ENCODE assay signal across 8 cellular contexts in the genomic region with DNA sequence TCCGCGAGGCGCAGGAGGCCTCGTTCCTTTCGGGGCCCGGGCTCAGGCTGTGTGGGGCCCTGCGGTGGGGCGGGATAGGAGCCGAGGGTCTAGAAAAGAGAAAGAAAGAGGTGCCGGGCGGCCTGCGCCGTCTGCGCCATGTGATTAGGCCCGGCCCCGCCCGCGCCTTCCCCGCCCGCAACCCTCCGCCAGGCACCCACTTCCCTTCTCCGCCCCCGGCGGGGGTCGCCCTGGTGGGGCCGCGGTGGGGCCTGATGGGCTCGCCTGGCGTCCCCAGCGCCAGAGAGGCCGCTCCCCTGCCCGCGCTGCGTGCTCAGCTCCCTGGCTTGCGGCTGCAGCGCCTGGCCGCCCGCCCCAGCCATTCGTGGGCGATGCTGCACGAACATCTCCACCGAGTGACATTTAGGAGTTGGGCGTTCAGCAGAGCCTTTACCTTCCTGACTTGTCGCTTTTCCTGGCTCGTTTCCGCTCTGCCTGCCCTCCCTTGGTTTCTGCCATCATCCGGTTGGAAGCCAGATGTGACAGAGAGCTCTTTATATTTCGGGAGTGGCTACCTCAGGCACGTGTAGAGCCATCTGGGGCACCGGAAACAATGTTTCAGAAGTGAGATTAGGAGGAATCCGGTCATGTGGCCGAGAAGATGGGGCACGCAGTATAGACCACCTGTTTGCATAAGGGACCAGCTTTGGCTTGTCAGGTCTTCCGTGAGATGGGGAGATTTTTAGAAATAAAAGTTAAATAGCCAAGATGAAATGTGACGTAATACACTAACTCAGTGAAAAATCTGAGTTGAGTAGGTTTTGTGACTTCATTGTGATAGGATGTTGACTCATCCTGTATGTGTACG. TPM values are rescaled to one million over a fixed set of nuclear protein-coding genes. Genes with fewer than 3 reads are reported as not detected.
DNase-seq lines count a peak whose midpoint lies in the region; ATAC-seq and TF ChIP-seq lines count a peak whose summit lies in the region.

No MANE protein-coding gene starts in this region.

- DNase-seq in DMS53 (lab: John Stamatoyannopoulos, UW) (peak; percentile 92), RKO (ENCODE audit: low spot score) (peak; percentile 95), fibroblast of pulmonary artery (ENCODE audit: low read depth) (peak; percentile 75)
- peak; percentile 88 for DNase-seq in Jurkat, Clone E6-1 (ENCODE audit: low read depth, low spot score)
- DNase-seq in activated T-helper 1 cell treated with anti-CD3 and anti-CD28 coated beads, Interleukin-2, amount 50 U/mL, for 16 hours (ENCODE audit: low read depth in 1 of 2, low spot score in 1 of 2): peak; percentile 35 to 49

- TF ChIP-seq CTCF in fibroblast of pulmonary artery (IDR thresholded peaks at IDR 0.05; ENCODE audit: low read length, missing control alignments) (no peak), neural cell (IDR thresholded peaks at IDR 0.05; ENCODE audit: poor library complexity, severe bottlenecking) (no peak)

- no peaks in the 10 kb centered on the region for H3K9me2 ChIP-seq in neural cell (ENCODE audit: insufficient read depth, low read length)

- H2AFZ ChIP-seq in neural cell (ENCODE audit: low read depth, low read length): peak overlapping the region; percentile 62

- H3K36me3 ChIP-seq in neural cell (ENCODE audit: insufficient read depth, low read length): no peaks in the 10 kb centered on the region
- H3K36me3 ChIP-seq in stomach smooth muscle (ENCODE audit: control insufficient read depth in 2 of 2, insufficient read depth in 2 of 2, low read length in 2 of 2): no peaks in the 10 kb centered on the region

- peak; percentile 54 for ATAC-seq in GM21619 (IDR thresholded peaks at IDR 0.05; ENCODE audit: unreplicated experiment)

- H3K27ac ChIP-seq in neural cell (ENCODE audit: low read length): peak overlapping the region; percentile 44
- H3K27ac ChIP-seq in stomach smooth muscle (ENCODE audit: low read length): peak overlapping the region; percentile 63

- no peaks in the 10 kb centered on the region for H3K9me3 ChIP-seq in neural cell (ENCODE audit: low read length)
- H3K9me3 ChIP-seq in stomach smooth muscle (ENCODE audit: control insufficient read depth in 2 of 2, low read length in 2 of 2): no peaks in the 10 kb centered on the region

- TF ChIP-seq EP300 in neural cell (conservative IDR thresholded peaks at IDR 0.05; ENCODE audit: poor library complexity, severe bottlenecking): no peak

- H3K4me3 ChIP-seq in Jurkat, Clone E6-1 (ENCODE audit: low read length): peak overlapping the region; percentile 77
- peak overlapping the region; percentile 94 for H3K4me3 ChIP-seq in fibroblast of pulmonary artery (replicated peaks; ENCODE audit: low read depth, low read length)
- H3K4me3 ChIP-seq in neural cell (ENCODE audit: low read length): peak overlapping the region; percentile 92
- H3K4me3 ChIP-seq in stomach smooth muscle (ENCODE audit: low read length in 2 of 2): peak overlapping the region; percentile 82 to 87

- H3K4me1 ChIP-seq in stomach smooth muscle (ENCODE audit: control insufficient read depth, insufficient read depth, low read length): no peaks in the 10 kb centered on the region

- H3F3A ChIP-seq in neural cell (ENCODE audit: insufficient read depth, low read length, poor library complexity, severe bottlenecking): no peaks in the 10 kb centered on the region

- peaks cover 45% of the 10 kb centered on the region for H3K79me2 ChIP-seq in neural cell (replicated peaks; ENCODE audit: insufficient read depth, low read length)

- H4K20me1 ChIP-seq in neural cell (ENCODE audit: insufficient read depth): no peaks in the 10 kb centered on the region

- H3K9ac ChIP-seq in neural cell (ENCODE audit: low read length): peak overlapping the region; percentile 84
- H3K9ac ChIP-seq in stomach smooth muscle (ENCODE audit: low read length in 2 of 2): peak overlapping the region; percentile 78 to 81

- TF ChIP-seq RAD21 in neural cell (conservative IDR thresholded peaks at IDR 0.05): no peak

- H3K4me2 ChIP-seq in neural cell (ENCODE audit: low read length): peak overlapping the region; percentile 89

- H3K27me3 ChIP-seq in neural cell (ENCODE audit: insufficient read depth, low read depth, low read length) (no peaks in the 10 kb centered on the region), stomach smooth muscle (ENCODE audit: control insufficient read depth in 1 of 2, insufficient read depth in 2 of 2, low read length in 2 of 2) (no peaks in the 10 kb centered on the region)

TF ChIP-seq in neural cell, 6 proteins besides CTCF, POLR2A, EP300 and RAD21:
- TF ChIP-seq MXI1 (conservative IDR thresholded peaks at IDR 0.05; ENCODE audit: poor library complexity, severe bottlenecking) (peak; percentile 76), SMC3 (conservative IDR thresholded peaks at IDR 0.05; ENCODE audit: poor library complexity) (no peak)
- TF ChIP-seq, protein P1, sequence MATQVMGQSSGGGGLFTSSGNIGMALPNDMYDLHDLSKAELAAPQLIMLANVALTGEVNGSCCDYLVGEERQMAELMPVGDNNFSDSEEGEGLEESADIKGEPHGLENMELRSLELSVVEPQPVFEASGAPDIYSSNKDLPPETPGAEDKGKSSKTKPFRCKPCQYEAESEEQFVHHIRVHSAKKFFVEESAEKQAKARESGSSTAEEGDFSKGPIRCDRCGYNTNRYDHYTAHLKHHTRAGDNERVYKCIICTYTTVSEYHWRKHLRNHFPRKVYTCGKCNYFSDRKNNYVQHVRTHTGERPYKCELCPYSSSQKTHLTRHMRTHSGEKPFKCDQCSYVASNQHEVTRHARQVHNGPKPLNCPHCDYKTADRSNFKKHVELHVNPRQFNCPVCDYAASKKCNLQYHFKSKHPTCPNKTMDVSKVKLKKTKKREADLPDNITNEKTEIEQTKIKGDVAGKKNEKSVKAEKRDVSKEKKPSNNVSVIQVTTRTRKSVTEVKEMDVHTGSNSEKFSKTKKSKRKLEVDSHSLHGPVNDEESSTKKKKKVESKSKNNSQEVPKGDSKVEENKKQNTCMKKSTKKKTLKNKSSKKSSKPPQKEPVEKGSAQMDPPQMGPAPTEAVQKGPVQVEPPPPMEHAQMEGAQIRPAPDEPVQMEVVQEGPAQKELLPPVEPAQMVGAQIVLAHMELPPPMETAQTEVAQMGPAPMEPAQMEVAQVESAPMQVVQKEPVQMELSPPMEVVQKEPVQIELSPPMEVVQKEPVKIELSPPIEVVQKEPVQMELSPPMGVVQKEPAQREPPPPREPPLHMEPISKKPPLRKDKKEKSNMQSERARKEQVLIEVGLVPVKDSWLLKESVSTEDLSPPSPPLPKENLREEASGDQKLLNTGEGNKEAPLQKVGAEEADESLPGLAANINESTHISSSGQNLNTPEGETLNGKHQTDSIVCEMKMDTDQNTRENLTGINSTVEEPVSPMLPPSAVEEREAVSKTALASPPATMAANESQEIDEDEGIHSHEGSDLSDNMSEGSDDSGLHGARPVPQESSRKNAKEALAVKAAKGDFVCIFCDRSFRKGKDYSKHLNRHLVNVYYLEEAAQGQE (IDR thresholded peaks at IDR 0.05; ENCODE audit: borderline replicate concordance): peak; percentile 21

RNA-seq across cellular contexts. Expression of a gene that starts 1.1 kb away (rescaled TPM):
- polyA plus RNA-seq in Jurkat, Clone E6-1 (2012; ENCODE audit: insufficient read depth, insufficient read length): 29.5 TPM
- polyA plus RNA-seq in neural cell: 83.2 and 90.2 TPM in 2 replicates
- 115 and 136 TPM in 2 replicates for polyA minus RNA-seq in neural cell

Comparison
In these comparisons a context has a peak if more than half of its experiments do, and no peak if none do; other contexts are left out.
1. Peak in every context shown above with its lines: DNase-seq, ATAC-seq, H3K4me3 ChIP-seq and H3K27ac ChIP-seq.
2. DNase-seq: peak in every context shown above with its lines; median percentile 95 in RKO; 92 in DMS53; 88 in Jurkat, Clone E6-1; 75 in fibroblast of pulmonary artery; 42 in activated T-helper 1 cell treated with anti-CD3 and anti-CD28 coated beads, Interleukin-2, amount 50 U/mL, for 16 hours.